Comparison of ENCODE assay signal across 8 cellular contexts in genomic region chr9:136847827-136848392, GRCh38. TPM values are rescaled to one million over a fixed set of nuclear protein-coding genes. Genes with fewer than 3 reads are reported as not detected.
DNase-seq lines count a peak whose midpoint lies in the region; ATAC-seq and TF ChIP-seq lines count a peak whose summit lies in the region.

No MANE protein-coding gene starts in this region.

- peak; percentile 26 for ATAC-seq in HG03196 (IDR thresholded peaks at IDR 0.05; ENCODE audit: unreplicated experiment)
- ATAC-seq in naive B cell (ENCODE audit: low read depth in 2 of 2): no peak

- H3K4me3 ChIP-seq in NT2/D1 (ENCODE audit: insufficient read length, low read depth) (peak overlapping the region; percentile 95), epithelial cell of esophagus (ENCODE audit: low read length) (peak overlapping the region; percentile 97)

- H3K36me3 Mint-ChIP-seq in naive B cell: no peaks in the 10 kb centered on the region

- H3K27me3 ChIP-seq in NT2/D1 (ENCODE audit: insufficient read depth, insufficient read length): no peaks in the 10 kb centered on the region

- H3K36me3 ChIP-seq in NT2/D1 (ENCODE audit: insufficient read depth, insufficient read length, low read length): peaks cover 28% of the 10 kb centered on the region

- H3K9me3 ChIP-seq in NT2/D1 (ENCODE audit: insufficient read depth, low read length): no peaks in the 10 kb centered on the region; the same call in 1 of the 2 replicates

- H3K27me3 Mint-ChIP-seq in naive B cell: peaks cover 4 to 18% (median 10%) of the 10 kb centered on the region in 3 donors

- peak overlapping the region in 5 of 6 donors; percentile 49 to 94 (median 86) for H3K27ac Mint-ChIP-seq in naive B cell

- H3K9ac ChIP-seq in NT2/D1 (ENCODE audit: insufficient read length, low read depth): peak overlapping the region; percentile 99

- peaks cover 12 to 34% (median 17%) of the 10 kb centered on the region in 3 donors for H3K4me1 Mint-ChIP-seq in naive B cell

- peak overlapping the region; percentile 86 to 92 (median 88) for H3K4me3 Mint-ChIP-seq in naive B cell

- TF ChIP-seq CTCF in epithelial cell of esophagus (IDR thresholded peaks at IDR 0.05; ENCODE audit: insufficient read depth, low read depth, low read length, missing control alignments): no peak

- H3K4me1 ChIP-seq in NT2/D1 (ENCODE audit: insufficient read depth, insufficient read length): peaks cover 35% of the 10 kb centered on the region

- H3K9me3 Mint-ChIP-seq in naive B cell: peaks cover 0 to 2% (median 0%) of the 10 kb centered on the region in 7 donors

- DNase-seq in CMK (ENCODE audit: low read depth): peak; percentile 72
- DNase-seq in NT2/D1 (ENCODE audit: low read depth, low spot score): peak; percentile 51
- peak; percentile 50 for DNase-seq in activated T-cell treated with anti-CD3 and anti-CD28 coated beads for 1 hour (ENCODE audit: low read depth)
- peak; percentile 89 for DNase-seq in epithelial cell of esophagus (ENCODE audit: low read depth)
- peak; percentile 44 for DNase-seq in naive B cell
- DNase-seq in stimulated activated naive CD4-positive, alpha-beta T cell treated with Interleukin-2 at 50 U/mL for 16 hours (lab: John Stamatoyannopoulos, UW): peak; percentile 78
- DNase-seq in NK-92 treated with Interleukin-12 subunit alpha and Interleukin-12 subunit beta, amount 100 ng/mL, for 24 hours (lab: John Stamatoyannopoulos, UW): no peak

RNA-seq across cellular contexts. Expression of gene PHPT1, which starts 1.3 kb away (rescaled TPM):
- polyA plus RNA-seq in naive B cell (ENCODE audit: low read depth in 6 of 6): 10 to 100 TPM; 48.0 to 67.7 (median 49.6) TPM

RNA-seq across cellular contexts. Expression of gene MAMDC4, which starts 4.2 kb away (rescaled TPM):
- not detected for polyA plus RNA-seq in naive B cell (ENCODE audit: low read depth in 6 of 6)

RNA-seq across cellular contexts. Expression of gene AJM1, which starts 5.6 kb away (rescaled TPM):
- polyA plus RNA-seq in naive B cell (ENCODE audit: low read depth in 6 of 6): under 1 TPM in 1 of 6 donors, not detected in 5; 0.08 TPM

RNA-seq across cellular contexts. Expression of gene EDF1, which starts 18.2 kb away (rescaled TPM):
- polyA plus RNA-seq in naive B cell (ENCODE audit: low read depth in 6 of 6): 100 to 1,000 TPM; 267 to 324 (median 299) TPM

RNA-seq across cellular contexts. Expression of gene TRAF2, which starts 38.4 kb away (rescaled TPM):
- polyA plus RNA-seq in naive B cell (ENCODE audit: low read depth in 6 of 6): 10 to 100 TPM; 13.2 to 29.9 (median 18.4) TPM
